In genomic region chr10:124733566-124734245, GRCh38 we compare ENCODE assay signal across 9 cellular contexts. TPM values are rescaled to one million over a fixed set of nuclear protein-coding genes. Genes with fewer than 3 reads are reported as not detected.
DNase-seq lines count a peak whose midpoint lies in the region; ATAC-seq, FAIRE-seq and TF ChIP-seq lines count a peak whose summit lies in the region.
"Had no signal": no experiment of that assay in that cellular context is flagged by ENCODE, and none has a peak within 500 bp of the region (broad histone marks: within the 10 kb centered on the region; RNA-seq: fewer than 3 reads in every experiment).

No MANE protein-coding gene starts in this region.

- intact Hi-C loops in activated T-helper 1 cell treated with anti-CD3 and anti-CD28 coated beads, Interleukin-12 subunit alpha, Interleukin-12 subunit beta, Interleukin-2, Interleukin-4 antibody, amounts not matched to agents 30 ng/mL and 10 ng/mL and 1 ng/mL, durations not matched to agents 14 hours and 24 hours and 36 hours (cut with micrococcal nuclease) = loop anchor here (1.0 kb wide), 3 partner anchors 8 to 15 kb away; no protein-coding TSS in a partner anchor
- intact Hi-C loops in right cardiac atrium (cut with DNase I) = loop anchor here in 3 of 4 donors (10.0 kb wide), 1 partner anchor 49 kb away; no protein-coding TSS in a partner anchor

- H3K9ac ChIP-seq in H9 (ENCODE audit: extremely low read depth, insufficient read length, low read length) = no peak overlapping the region

- no peak overlapping the region for H3K4me3 ChIP-seq in right cardiac atrium (ENCODE audit: low read length)
- no peak overlapping the region for H3K4me3 ChIP-seq in small intestine (ENCODE audit: low read depth in 1 of 2, low read length in 2 of 2)

- H3K23me2 ChIP-seq in H9 (ENCODE audit: insufficient read length, low read depth, low read length, poor library complexity, severe bottlenecking) = no peaks in the 10 kb centered on the region

- H4K91ac ChIP-seq in H9 (ENCODE audit: insufficient read length, low read depth, low read length) = no peak overlapping the region

- H2BK20ac ChIP-seq in H9 (ENCODE audit: low read depth, low read length, poor library complexity, severe bottlenecking) = no peak overlapping the region

- H3K4ac ChIP-seq in H9 (ENCODE audit: low read depth, low read length) = no peak overlapping the region

- H3K79me2 ChIP-seq in H9 (ENCODE audit: insufficient read depth, low read length) = no peaks in the 10 kb centered on the region; the same call in 1 of the 2 replicates

- H4K20me1 ChIP-seq in H9 (ENCODE audit: control insufficient read depth, insufficient read depth, insufficient read length) = peaks cover 2% of the 10 kb centered on the region

- H4K5ac ChIP-seq in H9 (ENCODE audit: insufficient read length, low read depth, low read length) = no peak overlapping the region

- DNase-seq in H9 (peak; percentile 11), right cardiac atrium (peak in 1 of 3 donors; percentile 60), small intestine (no peak), D341Med (ENCODE audit: low spot score) (no peak), putamen (ENCODE audit: low spot score) (no peak), foreskin melanocyte (no peak)
- no peak for DNase-seq in activated T-helper 1 cell treated with anti-CD3 and anti-CD28 coated beads, Interleukin-12 subunit alpha, Interleukin-12 subunit beta, Interleukin-2, Interleukin-4 antibody, amounts not matched to agents 30 ng/mL and 10 ng/mL and 1 ng/mL, durations not matched to agents 14 hours and 24 hours and 36 hours (ENCODE audit: low spot score)

- H3K4me2 ChIP-seq in H9 (ENCODE audit: insufficient read depth, insufficient read length, low read length) = no peak overlapping the region

- H3K56ac ChIP-seq in H9 (ENCODE audit: insufficient read length, low read depth, low read length) = no peak overlapping the region

- no peaks in the 10 kb centered on the region; a peak in 1 of 5 replicates for H3K9me3 Mint-ChIP-seq in H9
- H3K9me3 Mint-ChIP-seq in activated T-helper 1 cell treated with anti-CD3 and anti-CD28 coated beads, Interleukin-12 subunit alpha, Interleukin-12 subunit beta, Interleukin-2, Interleukin-4 antibody, amounts not matched to agents 30 ng/mL and 10 ng/mL and 1 ng/mL, durations not matched to agents 14 hours and 24 hours and 36 hours = no peaks in the 10 kb centered on the region

- H3T11ph ChIP-seq in H9 (ENCODE audit: low read length) = no peak overlapping the region

- no peak overlapping the region for H3K18ac ChIP-seq in H9 (ENCODE audit: insufficient read length, low read depth, low read length)

- H3K27me3 Mint-ChIP-seq in H9 (ENCODE audit: low read depth) = peaks cover 1% of the 10 kb centered on the region
- peaks cover 2% of the 10 kb centered on the region for H3K27me3 Mint-ChIP-seq in activated T-helper 1 cell treated with anti-CD3 and anti-CD28 coated beads, Interleukin-12 subunit alpha, Interleukin-12 subunit beta, Interleukin-2, Interleukin-4 antibody, amounts not matched to agents 30 ng/mL and 10 ng/mL and 1 ng/mL, durations not matched to agents 14 hours and 24 hours and 36 hours (ENCODE audit: insufficient read depth)

- no peaks in the 10 kb centered on the region for H3K27me3 ChIP-seq in H9 (ENCODE audit: insufficient read depth, low read length)
- H3K27me3 ChIP-seq in right cardiac atrium (ENCODE audit: control insufficient read depth, insufficient read depth) = no peaks in the 10 kb centered on the region
- no peaks in the 10 kb centered on the region for H3K27me3 ChIP-seq in small intestine (ENCODE audit: control insufficient read depth in 2 of 2, insufficient read depth in 2 of 2, low read length in 2 of 2)

- H2BK12ac ChIP-seq in H9 (ENCODE audit: insufficient read length, low read depth, low read length) = no peak overlapping the region

- no peak overlapping the region for H2BK120ac ChIP-seq in H9 (ENCODE audit: low read depth, low read length, poor library complexity, severe bottlenecking)

- H3K9me3 ChIP-seq in H9 (ENCODE audit: control insufficient read depth, low read depth, low read length) (no peaks in the 10 kb centered on the region), right cardiac atrium (ENCODE audit: control insufficient read depth, low read length) (no peaks in the 10 kb centered on the region), small intestine (ENCODE audit: control insufficient read depth, low read depth) (no peaks in the 10 kb centered on the region)

- H2AFZ ChIP-seq in H9 (ENCODE audit: low read length) = no peak overlapping the region

- H3K4me1 ChIP-seq in H9 (ENCODE audit: insufficient read depth, low read length) = peaks cover 2% of the 10 kb centered on the region; the same call in 1 of the 2 replicates
- H3K4me1 ChIP-seq in right cardiac atrium (ENCODE audit: control insufficient read depth, insufficient read depth, low read length) = peaks cover 67% of the 10 kb centered on the region
- H3K4me1 ChIP-seq in small intestine (ENCODE audit: control insufficient read depth in 2 of 2, insufficient read depth in 1 of 2, low read depth in 1 of 2, low read length in 1 of 2) = peaks cover 40 to 45% of the 10 kb centered on the region in 2 donors

- H3K36me3 ChIP-seq in small intestine (ENCODE audit: control insufficient read depth in 2 of 2, insufficient read depth in 2 of 2, low read length in 2 of 2) = peaks cover 0 to 3% of the 10 kb centered on the region in 2 donors

- no peak for TF ChIP-seq CTCF in H9 (conservative IDR thresholded peaks at IDR 0.05)

- no peak overlapping the region for H3K4me3 Mint-ChIP-seq in H9
- peak overlapping the region; percentile 53 for H3K4me3 Mint-ChIP-seq in activated T-helper 1 cell treated with anti-CD3 and anti-CD28 coated beads, Interleukin-12 subunit alpha, Interleukin-12 subunit beta, Interleukin-2, Interleukin-4 antibody, amounts not matched to agents 30 ng/mL and 10 ng/mL and 1 ng/mL, durations not matched to agents 14 hours and 24 hours and 36 hours

- H3K27ac ChIP-seq in H9 (ENCODE audit: insufficient read length, low read depth, low read length) = no peak overlapping the region
- peak overlapping the region; percentile 94 for H3K27ac ChIP-seq in right cardiac atrium (ENCODE audit: low read length)
- peak overlapping the region; percentile 41 to 86 for H3K27ac ChIP-seq in small intestine (ENCODE audit: low read depth in 1 of 2, low read length in 1 of 2)

- peak overlapping the region in 2 of 3 experiments; percentile 9 to 51; a peak in 3 of 7 replicates for H3K27ac Mint-ChIP-seq in H9
- peak overlapping the region; percentile 60 for H3K27ac Mint-ChIP-seq in activated T-helper 1 cell treated with anti-CD3 and anti-CD28 coated beads, Interleukin-12 subunit alpha, Interleukin-12 subunit beta, Interleukin-2, Interleukin-4 antibody, amounts not matched to agents 30 ng/mL and 10 ng/mL and 1 ng/mL, durations not matched to agents 14 hours and 24 hours and 36 hours

- no CpG with 5 or more reads among the region's 13 CpGs for WGBS in H9 (ENCODE audit: extremely low coverage, insufficient read length, low lambda C conversion rate)
- 45% methylated on average over 13 of the region's 13 CpGs for WGBS in right cardiac atrium
- 62 to 73% (median 73%) methylated on average over 13 of the region's 13 CpGs for WGBS in small intestine, 3 donors

- H3K79me1 ChIP-seq in H9 (ENCODE audit: insufficient read depth, low read depth, low read length, poor library complexity, severe bottlenecking) = no peaks in the 10 kb centered on the region

- FAIRE-seq in small intestine (lab: Jason Lieb, UNC) = no peak

- H3K14ac ChIP-seq in H9 (ENCODE audit: insufficient read depth, low read length) = no peak overlapping the region

- peaks cover 0 to 5% (median 2%) of the 10 kb centered on the region in 3 experiments; a peak in 5 of 7 replicates for H3K36me3 Mint-ChIP-seq in H9 (ENCODE audit: insufficient read depth in 1 of 3, low read depth in 3 of 3)
- H3K36me3 Mint-ChIP-seq in activated T-helper 1 cell treated with anti-CD3 and anti-CD28 coated beads, Interleukin-12 subunit alpha, Interleukin-12 subunit beta, Interleukin-2, Interleukin-4 antibody, amounts not matched to agents 30 ng/mL and 10 ng/mL and 1 ng/mL, durations not matched to agents 14 hours and 24 hours and 36 hours (ENCODE audit: low read depth) = peaks cover 40% of the 10 kb centered on the region

- peaks cover 29 to 38% of the 10 kb centered on the region in 2 experiments for H3K4me1 Mint-ChIP-seq in H9
- peaks cover 58% of the 10 kb centered on the region for H3K4me1 Mint-ChIP-seq in activated T-helper 1 cell treated with anti-CD3 and anti-CD28 coated beads, Interleukin-12 subunit alpha, Interleukin-12 subunit beta, Interleukin-2, Interleukin-4 antibody, amounts not matched to agents 30 ng/mL and 10 ng/mL and 1 ng/mL, durations not matched to agents 14 hours and 24 hours and 36 hours (ENCODE audit: low read depth)

- ATAC-seq in right cardiac atrium (no peak), GM18858 (IDR thresholded peaks at IDR 0.05; ENCODE audit: unreplicated experiment) (no peak)
- ATAC-seq: HCT116 had no signal

- H2BK5ac ChIP-seq in H9 (ENCODE audit: insufficient read length, low read length) = no peak overlapping the region

- H4K8ac ChIP-seq in H9 (replicated peaks; ENCODE audit: insufficient read length, low read depth, low read length) = no peak overlapping the region

- no peak overlapping the region for H2BK15ac ChIP-seq in H9 (ENCODE audit: low read depth, low read length)

- H2AK5ac ChIP-seq in H9 (ENCODE audit: insufficient read length, low read length) = no peak overlapping the region

- no peak overlapping the region for H3K23ac ChIP-seq in H9 (ENCODE audit: insufficient read length, low read depth, low read length)

RNA-seq across cellular contexts. Expression of gene FAM53B, which starts 10.5 kb away (rescaled TPM):
- total RNA-seq in H9 (2021) (10.6 and 11.5 TPM in 2 replicates), right cardiac atrium (10 to 100 TPM; 34.6 to 58.3 (median 49.8) TPM)
- total RNA-seq in activated T-helper 1 cell treated with anti-CD3 and anti-CD28 coated beads, Interleukin-12 subunit alpha, Interleukin-12 subunit beta, Interleukin-2, Interleukin-4 antibody, amounts not matched to agents 30 ng/mL and 10 ng/mL and 1 ng/mL, durations not matched to agents 14 hours and 24 hours and 36 hours = 31.8 and 32.7 TPM in 2 replicates
- polyA plus RNA-seq in right cardiac atrium (39.5 TPM), small intestine (10 to 100 TPM; 15.1 to 30.2 (median 18.8) TPM)

RNA-seq across cellular contexts. Expression of gene EEF1AKMT2, which starts 58.0 kb away (rescaled TPM):
- total RNA-seq in H9 (2021) (17.8 and 19.0 TPM in 2 replicates), right cardiac atrium (10 to 100 TPM; 10.6 to 14.5 (median 12.2) TPM)
- 20.5 and 21.3 TPM in 2 replicates for total RNA-seq in activated T-helper 1 cell treated with anti-CD3 and anti-CD28 coated beads, Interleukin-12 subunit alpha, Interleukin-12 subunit beta, Interleukin-2, Interleukin-4 antibody, amounts not matched to agents 30 ng/mL and 10 ng/mL and 1 ng/mL, durations not matched to agents 14 hours and 24 hours and 36 hours
- polyA plus RNA-seq in right cardiac atrium (8.9 TPM), small intestine (10 to 100 TPM in 2 of 3 donors, 1 to 10 TPM in 1; 9.6 to 13.2 (median 12.7) TPM)
